Comparison of ENCODE assay signal across 18 cellular contexts in genomic region chr4:162341533-162341932, GRCh38.
"Had no signal": no experiment of that assay in that cellular context is flagged by ENCODE, and none has a peak within 500 bp of the region (broad histone marks: within the 10 kb centered on the region; RNA-seq: fewer than 3 reads in every experiment).

No MANE protein-coding gene starts in this region.

- DNase-seq: KBM-7, MM.1S, NCI-H1092 treated with DMSO at 0.1 percent for 48 hours, NCI-H1436, NCI-H187, NCI-H2029, NCI-H2081 treated with DMSO at 0.1 percent for 48 hours, NCI-H2171, NCI-H226, NCI-H446, NCI-H510A, NCI-H524 treated with DMSO at 0.1 percent for 48 hours, NCI-H774, SHP77, SK-N-SH, T-helper 1 cell, T-helper 17 cell had no signal

- H3K9me3 ChIP-seq: SK-N-SH had no signal

- ATAC-seq: Panc1, T-helper 17 cell had no signal
